In genomic region chr17:66677201-66677981, GRCh38 we compare ENCODE assay signal across 14 cellular contexts.
A peak's percentile ranks its signal among the peaks of the same experiment; 100 is the strongest.
DNase-seq lines count a peak whose midpoint lies in the region; ATAC-seq, FAIRE-seq and TF ChIP-seq lines count a peak whose summit lies in the region.
"Had no signal": no experiment of that assay in that cellular context is flagged by ENCODE, and none has a peak within 500 bp of the region (broad histone marks: within the 10 kb centered on the region; RNA-seq: fewer than 3 reads in every experiment).

No MANE protein-coding gene starts in this region.

- H3K4me1 Mint-ChIP-seq in HFFc6 (ENCODE audit: low read depth) = peaks cover 50% of the 10 kb centered on the region

- H3K9me3 ChIP-seq in K562 (replicated peaks; ENCODE audit: control insufficient read depth, insufficient read depth, low read depth, low read length) (no peaks in the 10 kb centered on the region), left lung (no peaks in the 10 kb centered on the region), gastroesophageal sphincter (peaks cover 0 to 4% (median 0%) of the 10 kb centered on the region in 3 donors)
- H3K9me3 ChIP-seq: sigmoid colon had no signal

- ATAC-seq in K562 = no peak
- ATAC-seq in left lung = no peak
- no peak for ATAC-seq in gastroesophageal sphincter
- ATAC-seq in GM21390 (IDR thresholded peaks at IDR 0.05; ENCODE audit: unreplicated experiment) = no peak

- CTCF ChIA-PET in K562 (lab: Yijun Ruan, JAX; ENCODE audit: low intra/inter-chr PET ratio) = no interaction called here

- DNase-seq in AG09309 (ENCODE audit: low read depth) = peak; percentile 71
- peak; percentile 80 for DNase-seq in HFFc6
- DNase-seq in K562 (ENCODE audit: extremely low read depth in 1 of 4, low spot score in 3 of 4) = no peak
- DNase-seq in left lung = no peak
- DNase-seq in DMS53 (lab: John Stamatoyannopoulos, UW) = no peak
- no peak for DNase-seq in OCI-M2 (lab: John Stamatoyannopoulos, UW; ENCODE audit: unreplicated experiment)
- DNase-seq: activated effector memory CD4-positive, alpha-beta T cell treated with Interleukin-2 at 50 U/mL for 16 hours; sigmoid colon; SW 1271 had no signal

- no peaks in the 10 kb centered on the region for H3K79me2 ChIP-seq in K562 (ENCODE audit: control insufficient read depth, insufficient read depth, low read length)

- TF ChIP-seq RAD21 in K562 (CRISPR knock-in tag; conservative IDR thresholded peaks at IDR 0.05 in 1 of 2, IDR thresholded peaks at IDR 0.05 in 1 of 2) = no peak

- no peak overlapping the region for H2AFZ ChIP-seq in K562 (ENCODE audit: low read depth, low read length)

- H3K9me1 ChIP-seq in K562 (ENCODE audit: control insufficient read depth, insufficient read depth, low read length) = no peaks in the 10 kb centered on the region

- POLR2A ChIA-PET in K562 (lab: Yijun Ruan, JAX) = no interaction called here

- WGBS in K562 (ENCODE audit: insufficient coverage, low coverage, missing lambda C conversion rate) = 87% methylated on average over 13 of the region's 13 CpGs
- WGBS in gastroesophageal sphincter (ENCODE audit: low coverage in 1 of 2), 2 donors = 86 to 92% methylated on average over 1 to 12 of the region's 13 CpGs

- H3K4me3 ChIP-seq in AG09309 (ENCODE audit: control insufficient read depth, low read depth, low read length) = no peak overlapping the region
- H3K4me3 ChIP-seq in K562 = no peak overlapping the region
- H3K4me3 ChIP-seq in left lung = no peak overlapping the region
- no peak overlapping the region for H3K4me3 ChIP-seq in gastroesophageal sphincter
- H3K4me3 ChIP-seq: lung, sigmoid colon had no signal

- H3K4me1 ChIP-seq in K562 (replicated peaks in 1 of 2; ENCODE audit: control insufficient read depth in 2 of 2, insufficient read depth in 2 of 2, low read length in 2 of 2) (no peaks in the 10 kb centered on the region), left lung (peaks cover 5 to 9% of the 10 kb centered on the region in 2 donors), gastroesophageal sphincter (peaks cover 0 to 26% (median 0%) of the 10 kb centered on the region in 3 donors)

- 0 out of 2 replicates have a peak overlapping the region, but pooled peaks have one; percentile 17 for H3K4me3 Mint-ChIP-seq in HFFc6

- no peak for FAIRE-seq in K562 (lab: Jason Lieb, UNC)
- FAIRE-seq: endometrium, GM19239 had no signal

- H3K27me3 ChIP-seq in K562 (ENCODE audit: control insufficient read depth in 2 of 2, insufficient read depth in 2 of 2, low read length in 2 of 2) = no peaks in the 10 kb centered on the region
- H3K27me3 ChIP-seq in left lung = no peaks in the 10 kb centered on the region
- no peaks in the 10 kb centered on the region for H3K27me3 ChIP-seq in gastroesophageal sphincter
- H3K27me3 ChIP-seq: sigmoid colon had no signal

- H3K36me3 Mint-ChIP-seq in HFFc6 (ENCODE audit: low read depth) = peaks cover 23% of the 10 kb centered on the region

- intact Hi-C loops in K562 (cut with micrococcal nuclease) = loop anchor here (10.0 kb wide), 1 partner anchor 113 kb away; no protein-coding TSS in a partner anchor
- intact Hi-C loops in left lung (cut with DNase I) = no loop called here

- H4K20me1 ChIP-seq in K562 (replicated peaks; ENCODE audit: control insufficient read depth, insufficient read depth, low read length) = 0 out of 2 replicates have a peak, but pooled peaks cover 6% of the 10 kb centered on the region

- H3K27ac ChIP-seq in K562 (ENCODE audit: extremely low read depth, low read depth, low read length) (no peak overlapping the region), left lung (peak overlapping the region; percentile 62 to 82), gastroesophageal sphincter (peak overlapping the region in 1 of 4 donors; percentile 35)

- H3K4me2 ChIP-seq in K562 (ENCODE audit: insufficient read depth, low read length) = no peak overlapping the region

- TF ChIP-seq EP300 in K562 (IDR thresholded peaks at IDR 0.05; ENCODE audit: low read length) (no peak), gastroesophageal sphincter (IDR thresholded peaks at IDR 0.05) (no peak)

- H3K27ac Mint-ChIP-seq in HFFc6 = peak overlapping the region; percentile 72

- no TSS peak for BruUV-seq in K562 (replicated peaks; lab: Mats Ljungman, UMichigan)

- H3K36me3 ChIP-seq in K562 (ENCODE audit: control insufficient read depth, insufficient read depth, low read length) (no peaks in the 10 kb centered on the region; the same call in 2 of the 3 replicates), left lung (no peaks in the 10 kb centered on the region), gastroesophageal sphincter (no peaks in the 10 kb centered on the region)
- H3K36me3 ChIP-seq: sigmoid colon had no signal

- TF ChIP-seq CTCF in AG09309 (IDR thresholded peaks at IDR 0.05; ENCODE audit: control insufficient read depth, insufficient read depth, low read depth, low read length, missing control alignments) = no peak
- TF ChIP-seq CTCF in HFFc6 (IDR thresholded peaks at IDR 0.05) = no peak
- TF ChIP-seq CTCF in K562 (IDR thresholded peaks at IDR 0.05 in 2 of 3, conservative IDR thresholded peaks at IDR 0.05 in 1 of 3; ENCODE audit: insufficient read depth in 2 of 3, low read depth in 1 of 3, low read length in 3 of 3) = no peak
- TF ChIP-seq CTCF in left lung (IDR thresholded peaks at IDR 0.05) = no peak
- TF ChIP-seq CTCF in gastroesophageal sphincter (IDR thresholded peaks at IDR 0.05) = no peak

- in situ Hi-C loops in K562 (cut with MboI) = loop anchor here (10.0 kb wide), 1 partner anchor 423 kb away; no protein-coding TSS in a partner anchor

- peaks cover 5% of the 10 kb centered on the region for H3K9me3 Mint-ChIP-seq in HFFc6

- H3K27me3 Mint-ChIP-seq in HFFc6 (ENCODE audit: insufficient read depth) = peaks cover 6% of the 10 kb centered on the region

- no peak for TF ChIP-seq POLR2A in K562 (conservative IDR thresholded peaks at IDR 0.05)
- no peak for TF ChIP-seq POLR2A in gastroesophageal sphincter (IDR thresholded peaks at IDR 0.05)

- H3K9ac ChIP-seq in K562 (ENCODE audit: insufficient read depth in 1 of 2, low read depth in 2 of 2, low read length in 2 of 2) = no peak overlapping the region

TF ChIP-seq in K562, 482 proteins besides CTCF, POLR2A, EP300 and RAD21 (continues in another document):
- TF ChIP-seq ATF1 (CRISPR knock-in tag; IDR thresholded peaks at IDR 0.05) (no peak), ATF1 (tag; IDR thresholded peaks at IDR 0.05) (no peak), HMGXB4 (CRISPR knock-in tag; IDR thresholded peaks at IDR 0.05) (no peak), RBM34 (IDR thresholded peaks at IDR 0.05; ENCODE audit: borderline replicate concordance, insufficient read depth, low read length) (no peak), SNIP1 (IDR thresholded peaks at IDR 0.05; ENCODE audit: low read depth) (no peak), MECOM (CRISPR knock-in tag; IDR thresholded peaks at IDR 0.05) (no peak), RBM22 (IDR thresholded peaks at IDR 0.05; ENCODE audit: low read depth, low read length, poor library complexity, severe bottlenecking) (no peak), ZKSCAN1 (IDR thresholded peaks at IDR 0.05; ENCODE audit: low read depth, low read length) (no peak), ZFP36 (IDR thresholded peaks at IDR 0.05; ENCODE audit: low read depth, low read length, partially characterized antibody) (no peak), ZNF695 (CRISPR knock-in tag; IDR thresholded peaks at IDR 0.05) (no peak), FOXA3 (CRISPR knock-in tag; conservative IDR thresholded peaks at IDR 0.05 in 1 of 2, IDR thresholded peaks at IDR 0.05 in 1 of 2) (no peak), MTA1 (IDR thresholded peaks at IDR 0.05; ENCODE audit: borderline replicate concordance) (no peak), CEBPB (tag; IDR thresholded peaks at IDR 0.05) (peak; percentile 69), CHD2 (IDR thresholded peaks at IDR 0.05; ENCODE audit: low read depth, low read length) (no peak), BRD9 (IDR thresholded peaks at IDR 0.05; ENCODE audit: low read depth, partially characterized antibody) (no peak), ZBTB26 (CRISPR knock-in tag; IDR thresholded peaks at IDR 0.05) (no peak)

Comparison
In these comparisons a context has a peak if more than half of its experiments do, and no peak if none do; other contexts are left out.
1. DNase-seq: peak in AG09309 (single experiment) and HFFc6 (single experiment); none in K562 (0 of 4), left lung (0 of 2), DMS53 (single experiment) and OCI-M2 (single experiment).